ENCODE assay signal across 8 cellular contexts in the genomic region with DNA sequence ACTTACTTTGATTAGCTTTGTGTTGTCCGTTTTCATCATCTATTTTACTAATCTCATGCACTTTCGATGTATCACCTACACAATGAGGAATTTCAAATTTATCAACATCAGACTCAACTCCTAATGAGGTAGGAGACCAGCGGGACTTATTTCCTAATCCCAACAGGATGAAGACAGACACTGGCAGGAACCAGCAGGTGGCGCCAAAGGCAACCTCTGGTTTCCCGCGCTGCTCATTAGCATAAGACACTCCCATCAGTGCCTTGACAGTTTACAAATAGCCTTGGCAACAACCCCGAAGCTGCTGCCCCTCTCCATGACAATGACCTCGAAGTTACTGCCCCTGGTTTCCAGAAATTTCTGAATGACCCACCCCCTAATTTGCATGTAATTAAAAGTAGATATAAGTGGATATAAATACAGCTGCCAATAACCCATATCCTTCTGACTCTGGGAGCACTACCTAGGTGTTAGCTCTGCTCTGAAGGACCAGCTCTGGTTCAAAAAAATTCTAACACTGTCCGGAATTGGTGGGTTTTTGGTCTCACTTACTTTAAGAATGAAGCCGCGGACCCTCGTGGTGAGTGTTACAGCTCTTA.
A peak's percentile ranks its signal among the peaks of the same experiment; 100 is the strongest.
DNase-seq lines count a peak whose midpoint lies in the region; TF ChIP-seq lines count a peak whose summit lies in the region.

No MANE protein-coding gene starts in this region.

- intact Hi-C loops in posterior vena cava (cut with DNase I) (no loop called here), tibial artery (cut with DNase I; ENCODE audit: low total_unique reads) (no loop called here)

- in situ Hi-C loops in GM13977 (cut with MboI; ENCODE audit: low pct_unique_long_range_greater_than_20kb, low sequenced_read_pairs, unreplicated experiment), result no loop called here

- no peaks in the 10 kb centered on the region for H3K27me3 ChIP-seq in tibial artery

- H3K4me3 ChIP-seq in tibial artery, result no peak overlapping the region

- no peak for TF ChIP-seq POLR2A in erythroblast (IDR thresholded peaks at IDR 0.05; ENCODE audit: low read length)

- TF ChIP-seq CTCF in 22Rv1 (IDR thresholded peaks at IDR 0.05), result peak; percentile 93
- TF ChIP-seq CTCF in GM13977 (IDR thresholded peaks at IDR 0.05; ENCODE audit: extremely low read depth, insufficient read depth, missing control alignments), result peak; percentile 49
- no peak for TF ChIP-seq CTCF in tibial artery (IDR thresholded peaks at IDR 0.05)

- H3K27ac ChIP-seq in 22Rv1 (no peak overlapping the region), tibial artery (no peak overlapping the region)

- H3K9me3 ChIP-seq in tibial artery, result no peaks in the 10 kb centered on the region

- H3K36me3 ChIP-seq in tibial artery, result no peaks in the 10 kb centered on the region

- no peaks in the 10 kb centered on the region for H3K4me1 ChIP-seq in tibial artery

- DNase-seq in GM13977 (ENCODE audit: low spot score) (no peak), SK-N-DZ (ENCODE audit: low spot score) (peak; percentile 7), erythroblast (lab: John Stamatoyannopoulos, UW) (peak; percentile 36 to 52), posterior vena cava (ENCODE audit: low spot score) (peak; percentile 76), DMS114 treated with DMSO at 0.1 percent for 48 hours (lab: John Stamatoyannopoulos, UW; ENCODE audit: unreplicated experiment) (no peak), tibial artery (no peak), DMS153 treated with DMSO at 0.1 percent for 48 hours (lab: John Stamatoyannopoulos, UW; ENCODE audit: unreplicated experiment) (no peak)

Comparison
In these comparisons a context has a peak if more than half of its experiments do, and no peak if none do; other contexts are left out.
1. CTCF ChIP-seq: peak in 22Rv1 (single experiment) and GM13977 (single experiment); none in tibial artery (0 of 2).
2. DNase-seq: peak in SK-N-DZ (single experiment), erythroblast (2 of 2) and posterior vena cava (single experiment); none in GM13977 (single experiment), DMS114 treated with DMSO at 0.1 percent for 48 hours (single experiment), tibial artery (0 of 2) and DMS153 treated with DMSO at 0.1 percent for 48 hours (single experiment).